ENCODE assay signal across 31 cellular contexts in the genomic region with DNA sequence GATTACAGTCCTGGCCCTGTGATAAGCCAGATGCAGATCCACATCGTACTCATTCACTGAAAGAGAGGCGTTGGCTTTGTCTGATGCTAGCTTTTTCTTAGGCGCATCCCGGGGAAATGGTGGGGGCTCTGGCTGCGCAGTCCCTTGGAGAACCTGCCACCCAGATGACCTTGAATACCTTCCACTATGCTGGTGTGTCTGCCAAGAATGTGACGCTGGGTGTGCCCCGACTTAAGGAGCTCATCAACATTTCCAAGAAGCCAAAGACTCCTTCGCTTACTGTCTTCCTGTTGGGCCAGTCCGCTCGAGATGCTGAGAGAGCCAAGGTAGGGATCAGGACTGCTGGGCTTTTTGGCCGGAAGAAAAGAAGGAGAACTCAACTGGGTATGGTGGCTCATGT. TPM values are rescaled to one million over a fixed set of nuclear protein-coding genes. Genes with fewer than 3 reads are reported as not detected.
"Had no signal": no experiment of that assay in that cellular context is flagged by ENCODE, and none has a peak within 500 bp of the region (broad histone marks: within the 10 kb centered on the region; RNA-seq: fewer than 3 reads in every experiment).

No MANE protein-coding gene starts in this region.

- H3K27ac ChIP-seq: ascending aorta, body of pancreas, SK-N-MC had no signal

- H3K4me3 Mint-ChIP-seq: activated CD8-positive, alpha-beta T cell treated with anti-CD3 and anti-CD28 coated beads, Interleukin-2, amount 10 ng/mL, durations not matched to agents 7 days and 5 days; activated naive CD8-positive, alpha-beta T cell treated with anti-CD3 and anti-CD28 coated beads, Interleukin-2, amount 50 U/mL, for 24 hours; activated T-cell treated with anti-CD3 and anti-CD28 coated beads, Interleukin-2, amount 50 U/mL, for 4 hours had no signal

- H3K27me3 ChIP-seq: ascending aorta, body of pancreas, MG63 had no signal

- H3K4me3 ChIP-seq: ascending aorta, body of pancreas, MG63, SK-N-MC had no signal

- H3K27ac Mint-ChIP-seq: activated CD8-positive, alpha-beta T cell treated with anti-CD3 and anti-CD28 coated beads, Interleukin-2, amount 10 ng/mL, durations not matched to agents 7 days and 5 days; activated naive CD8-positive, alpha-beta T cell treated with anti-CD3 and anti-CD28 coated beads, Interleukin-2, amount 50 U/mL, for 24 hours; activated T-helper 2 cell treated with anti-CD3 and anti-CD28 coated beads, Interferon-gamma antibody, Interleukin-2, Interleukin-4, amounts not matched to agents 10 μg/mL and 5 μg/mL and 100 μg/mL, durations not matched to agents 14 hours and 24 hours and 36 hours had no signal

- H3K4me1 ChIP-seq: ascending aorta, body of pancreas had no signal

- DNase-seq: activated CD4-positive, alpha-beta T cell treated with anti-CD3 and anti-CD28 coated beads for 48 hours; activated CD4-positive, alpha-beta T cell treated with anti-CD3 and anti-CD28 coated beads, Interleukin-2, amount 50 U/mL, for 4 hours; activated CD4-positive, CD25-positive, alpha-beta regulatory T cell treated with anti-CD3 and anti-CD28 coated beads, Interleukin-2, amount 50 U/mL, for 72 hours; activated CD8-positive, alpha-beta memory T cell treated with anti-CD3 and anti-CD28 coated beads, Interleukin-2, amount 50 U/mL, for 48 hours; activated CD8-positive, alpha-beta T cell treated with anti-CD3 and anti-CD28 coated beads, Interleukin-2, amount 10 ng/mL, durations not matched to agents 7 days and 5 days; activated naive CD4-positive, alpha-beta T cell treated with Interleukin-2 at 50 U/mL for 16 hours; activated naive CD8-positive, alpha-beta T cell treated with anti-CD3 and anti-CD28 coated beads, Interleukin-2, amount 50 U/mL, for 24 hours; activated T-cell treated with anti-CD3 and anti-CD28 coated beads, Interleukin-2, amount 50 U/mL, for 4 hours; amniotic stem cell; body of pancreas; central memory CD4-positive, alpha-beta T cell; MG63; MV-4-11; NCI-H1092 treated with DMSO at 0.1 percent for 48 hours; NCI-H1417 treated with DMSO at 0.1 percent for 48 hours; NCI-H1694; NCI-H2029 treated with DMSO at 0.1 percent for 48 hours; NCI-H345; NCI-H510A; NCI-H526 treated with DMSO at 0.1 percent for 48 hours; NK-92 treated with Interleukin-12 subunit alpha and Interleukin-12 subunit beta, amount 100 ng/mL, for 24 hours; OCI-M1; RPMI8226 had no signal

- H3K9me3 Mint-ChIP-seq: activated naive CD4-positive, alpha-beta T cell treated with anti-CD3 and anti-CD28 coated beads, Interleukin-2, amount 50 U/mL, for 72 hours; activated naive CD8-positive, alpha-beta T cell treated with anti-CD3 and anti-CD28 coated beads, Interleukin-2, amount 50 U/mL, for 24 hours; activated T-cell treated with anti-CD3 and anti-CD28 coated beads, Interleukin-2, amount 50 U/mL, for 4 hours; activated T-helper 2 cell treated with anti-CD3 and anti-CD28 coated beads, Interferon-gamma antibody, Interleukin-2, Interleukin-4, amounts not matched to agents 10 μg/mL and 5 μg/mL and 100 μg/mL, durations not matched to agents 14 hours and 24 hours and 36 hours had no signal

- ATAC-seq: activated CD8-positive, alpha-beta T cell treated with anti-CD3 and anti-CD28 coated beads, Interleukin-2, amount 10 ng/mL, durations not matched to agents 7 days and 5 days; activated naive CD4-positive, alpha-beta T cell treated with anti-CD3 and anti-CD28 coated beads, Interleukin-2, amount 50 U/mL, for 72 hours; activated naive CD8-positive, alpha-beta T cell treated with anti-CD3 and anti-CD28 coated beads, Interleukin-2, amount 50 U/mL, for 24 hours; activated T-cell treated with anti-CD3 and anti-CD28 coated beads, Interleukin-2, amount 50 U/mL, for 4 hours; body of pancreas; Panc1; Right ventricle myocardium inferior had no signal

- H3K27me3 Mint-ChIP-seq: activated naive CD8-positive, alpha-beta T cell treated with anti-CD3 and anti-CD28 coated beads, Interleukin-2, amount 50 U/mL, for 24 hours had no signal

- H3K4me1 Mint-ChIP-seq: activated naive CD8-positive, alpha-beta T cell treated with anti-CD3 and anti-CD28 coated beads, Interleukin-2, amount 50 U/mL, for 24 hours had no signal

- H3K9me3 ChIP-seq: ascending aorta, body of pancreas, MG63 had no signal

RNA-seq across cellular contexts. Expression of a gene that starts 26.9 kb away (rescaled TPM):
- total RNA-seq: activated CD8-positive, alpha-beta T cell treated with anti-CD3 and anti-CD28 coated beads, Interleukin-2, amount 10 ng/mL, durations not matched to agents 7 days and 5 days; activated naive CD4-positive, alpha-beta T cell treated with anti-CD3 and anti-CD28 coated beads, Interleukin-2, amount 50 U/mL, for 72 hours; activated T-cell treated with anti-CD3 and anti-CD28 coated beads, Interleukin-2, amount 50 U/mL, for 4 hours; activated T-helper 2 cell treated with anti-CD3 and anti-CD28 coated beads, Interferon-gamma antibody, Interleukin-2, Interleukin-4, amounts not matched to agents 10 μg/mL and 5 μg/mL and 100 μg/mL, durations not matched to agents 14 hours and 24 hours and 36 hours; ascending aorta; body of pancreas; bronchial epithelial cell; Right ventricle myocardium inferior; T-helper 1 cell treated with Interleukin-12 subunit alpha and Interleukin-12 subunit beta and Interleukin-4 antibody, amounts not matched to agents 30 ng/mL and 1 ng/mL, for 36 hours had no signal
